20 cellular contexts compared by ENCODE assay signal in genomic region chr7:104074529-104074928, GRCh38.
DNase-seq lines count a peak whose midpoint lies in the region; ATAC-seq, FAIRE-seq and TF ChIP-seq lines count a peak whose summit lies in the region.
"Had no signal": no experiment of that assay in that cellular context is flagged by ENCODE, and none has a peak within 500 bp of the region (broad histone marks: within the 10 kb centered on the region; RNA-seq: fewer than 3 reads in every experiment).

No MANE protein-coding gene starts in this region.

- H3K4me3 ChIP-seq in K562: no peak overlapping the region
- H3K4me3 ChIP-seq: SJSA1 had no signal

- H3K27ac ChIP-seq in K562 (ENCODE audit: extremely low read depth, low read depth, low read length): no peak overlapping the region
- H3K27ac ChIP-seq: SJSA1 had no signal

- no peak for TF ChIP-seq POLR2A in K562 (conservative IDR thresholded peaks at IDR 0.05)

- BruUV-seq in K562 (replicated peaks; lab: Mats Ljungman, UMichigan): no TSS peak

- H3K79me2 ChIP-seq in K562 (ENCODE audit: control insufficient read depth, insufficient read depth, low read length): no peaks in the 10 kb centered on the region

- TF ChIP-seq RAD21 in K562 (CRISPR knock-in tag; conservative IDR thresholded peaks at IDR 0.05 in 1 of 2, IDR thresholded peaks at IDR 0.05 in 1 of 2): no peak

- no peaks in the 10 kb centered on the region; a peak in 2 of 5 replicates for H3K4me1 ChIP-seq in K562 (replicated peaks in 1 of 2; ENCODE audit: control insufficient read depth in 2 of 2, insufficient read depth in 2 of 2, low read length in 2 of 2)
- H3K4me1 ChIP-seq: SJSA1 had no signal

- CTCF ChIA-PET in K562 (lab: Yijun Ruan, JAX; ENCODE audit: low intra/inter-chr PET ratio): no interaction called here

- H2AFZ ChIP-seq in K562 (ENCODE audit: low read depth, low read length): peak overlapping the region; percentile 23; the same call in 1 of the 2 replicates

- H3K27me3 ChIP-seq in K562 (ENCODE audit: control insufficient read depth in 2 of 2, insufficient read depth in 2 of 2, low read length in 2 of 2): no peaks in the 10 kb centered on the region
- H3K27me3 ChIP-seq: SJSA1 had no signal

- DNase-seq in Daoy (ENCODE audit: low read depth) (peak; percentile 56), HT1080 (ENCODE audit: low read depth) (peak; percentile 9), K562 (ENCODE audit: extremely low read depth in 1 of 4, low spot score in 3 of 4) (no peak), fibroblast of peridontal ligament (ENCODE audit: extremely low read depth) (peak; percentile 18), GM10266 (ENCODE audit: extremely low spot score) (no peak)
- DNase-seq: DMS79, H7, KG1, NCI-H1694, NCI-H2081 treated with DMSO at 0.1 percent for 48 hours, NCI-H2171 treated with DMSO at 0.1 percent for 48 hours, NCI-H524 treated with DMSO at 0.1 percent for 48 hours had no signal

- intact Hi-C loops in K562 (cut with micrococcal nuclease): no loop called here

- H4K20me1 ChIP-seq in K562 (replicated peaks; ENCODE audit: control insufficient read depth, insufficient read depth, low read length): no peaks in the 10 kb centered on the region

- POLR2A ChIA-PET in K562 (lab: Yijun Ruan, JAX): no interaction called here

- H3K9me3 ChIP-seq in K562 (replicated peaks; ENCODE audit: control insufficient read depth, insufficient read depth, low read depth, low read length): 0 out of 2 replicates have a peak, but pooled peaks cover 3% of the 10 kb centered on the region
- H3K9me3 ChIP-seq: SJSA1 had no signal

- H3K36me3 ChIP-seq in K562 (ENCODE audit: control insufficient read depth, insufficient read depth, low read length): no peaks in the 10 kb centered on the region
- H3K36me3 ChIP-seq: SJSA1 had no signal

- no peaks in the 10 kb centered on the region for H3K9me1 ChIP-seq in K562 (ENCODE audit: control insufficient read depth, insufficient read depth, low read length)

- TF ChIP-seq CTCF in K562 (IDR thresholded peaks at IDR 0.05 in 2 of 3, conservative IDR thresholded peaks at IDR 0.05 in 1 of 3; ENCODE audit: insufficient read depth in 2 of 3, low read depth in 1 of 3, low read length in 3 of 3): no peak
- no peak for TF ChIP-seq CTCF in GM10266 (IDR thresholded peaks at IDR 0.05; ENCODE audit: control insufficient read depth, insufficient read depth, low read depth, missing control alignments)

- WGBS in K562 (ENCODE audit: insufficient coverage, low coverage, missing lambda C conversion rate): 33% methylated on average over 1 of the region's 1 CpG

- TF ChIP-seq EP300 in K562 (IDR thresholded peaks at IDR 0.05; ENCODE audit: low read length): no peak

- H3K4me2 ChIP-seq in K562 (ENCODE audit: insufficient read depth, low read length): no peak overlapping the region

- no peak for ATAC-seq in K562
- no peak for ATAC-seq in GM18858 (IDR thresholded peaks at IDR 0.05; ENCODE audit: unreplicated experiment)
- no peak for ATAC-seq in HG03354 (IDR thresholded peaks at IDR 0.05; ENCODE audit: poor library complexity, severe bottlenecking, unreplicated experiment)
- ATAC-seq in GM19035 (IDR thresholded peaks at IDR 0.05; ENCODE audit: unreplicated experiment): no peak
- ATAC-seq: HepG2, Right ventricle myocardium inferior had no signal

- in situ Hi-C loops in K562 (cut with MboI): no loop called here

- no peak for FAIRE-seq in K562 (lab: Jason Lieb, UNC)
- FAIRE-seq: A204.1, GM18507, HepG2 had no signal

- no peak overlapping the region for H3K9ac ChIP-seq in K562 (ENCODE audit: insufficient read depth in 1 of 2, low read depth in 2 of 2, low read length in 2 of 2)

TF ChIP-seq in K562, 482 proteins besides CTCF, POLR2A, EP300 and RAD21:
- TF ChIP-seq ZNF584 (CRISPR knock-in tag; IDR thresholded peaks at IDR 0.05; ENCODE audit: low read depth): no peak
- no peak for TF ChIP-seq ZNF79 (CRISPR knock-in tag; IDR thresholded peaks at IDR 0.05; ENCODE audit: low read depth)
- no peak for TF ChIP-seq ZC3H8 (IDR thresholded peaks at IDR 0.05)
- no peak for TF ChIP-seq ZNF699 (CRISPR knock-in tag; IDR thresholded peaks at IDR 0.05; ENCODE audit: insufficient replicate concordance)
- TF ChIP-seq HES1 (IDR thresholded peaks at IDR 0.05; ENCODE audit: low read depth): no peak
- TF ChIP-seq RBM14 (IDR thresholded peaks at IDR 0.05; ENCODE audit: borderline replicate concordance, insufficient read depth, low read depth, low read length): no peak
- no peak for TF ChIP-seq SMAD3 (CRISPR knock-in tag; conservative IDR thresholded peaks at IDR 0.05)
- TF ChIP-seq BMI1 (IDR thresholded peaks at IDR 0.05; ENCODE audit: low read length): no peak
- no peak for TF ChIP-seq UBTF (IDR thresholded peaks at IDR 0.05; ENCODE audit: borderline replicate concordance in 1 of 2, low read depth in 2 of 2, low read length in 2 of 2)
- TF ChIP-seq KDM2B (CRISPR knock-in tag; IDR thresholded peaks at IDR 0.05): no peak
- no peak for TF ChIP-seq ZNF217 (CRISPR knock-in tag; IDR thresholded peaks at IDR 0.05)
- no peak for TF ChIP-seq RUNX1 (IDR thresholded peaks at IDR 0.05; ENCODE audit: low read depth)
- no peak for TF ChIP-seq ZNF311 (CRISPR knock-in tag; IDR thresholded peaks at IDR 0.05)

Comparison
In these comparisons a context has a peak if more than half of its experiments do, and no peak if none do; other contexts are left out.
1. DNase-seq: peak in Daoy (single experiment), HT1080 (single experiment) and fibroblast of peridontal ligament (single experiment); none in K562 (0 of 4) and GM10266 (single experiment).